34 cellular contexts compared by ENCODE assay signal in the genomic region with DNA sequence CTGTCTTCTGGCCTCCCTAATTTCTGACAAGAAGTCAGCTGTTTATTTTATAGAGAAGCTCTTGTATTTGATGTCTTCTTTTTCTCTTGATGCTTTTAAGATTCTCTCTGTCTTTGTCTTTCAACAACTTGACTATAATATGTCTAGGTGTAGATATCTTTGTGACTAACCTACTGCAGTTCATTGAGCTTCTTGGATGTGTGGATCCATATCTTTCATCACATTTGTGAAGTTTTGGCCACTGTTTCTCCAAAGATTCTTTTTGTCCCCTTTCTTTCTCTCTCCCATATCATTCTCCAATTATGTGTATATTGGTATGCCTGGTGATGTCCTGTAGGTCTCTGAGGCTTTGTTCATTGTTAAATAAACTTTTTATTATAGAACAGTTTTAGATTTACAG.
"Had no signal": no experiment of that assay in that cellular context is flagged by ENCODE, and none has a peak within 500 bp of the region (broad histone marks: within the 10 kb centered on the region; RNA-seq: fewer than 3 reads in every experiment).

No MANE protein-coding gene starts in this region.

- H3K4me3 ChIP-seq: MG63 had no signal

- DNase-seq: Karpas-422, Kasumi-1, MG63, MM.1S, MV-4-11, NCI-H1048, NCI-H1092, NCI-H1105, NCI-H1105 treated with DMSO at 0.1 percent for 48 hours, NCI-H1417, NCI-H1417 treated with DMSO at 0.1 percent for 48 hours, NCI-H1436, NCI-H1436 treated with DMSO at 0.1 percent for 48 hours, NCI-H146, NCI-H1694, NCI-H1694 treated with DMSO at 0.1 percent for 48 hours, NCI-H187, NCI-H187 treated with DMSO at 0.1 percent for 48 hours, NCI-H1930, NCI-H2029, NCI-H2029 treated with DMSO at 0.1 percent for 48 hours, NCI-H2081, NCI-H2081 treated with DMSO at 0.1 percent for 48 hours, NCI-H2107, NCI-H2171, NCI-H2171 treated with DMSO at 0.1 percent for 48 hours, NCI-H2227 treated with DMSO at 0.1 percent for 48 hours, NCI-H226, NCI-H345, NCI-H446, NCI-H446 treated with DMSO at 0.1 percent for 48 hours, NCI-H510A, NCI-H510A treated with DMSO at 0.1 percent for 48 hours, NCI-H524 had no signal
